In the genomic region with DNA sequence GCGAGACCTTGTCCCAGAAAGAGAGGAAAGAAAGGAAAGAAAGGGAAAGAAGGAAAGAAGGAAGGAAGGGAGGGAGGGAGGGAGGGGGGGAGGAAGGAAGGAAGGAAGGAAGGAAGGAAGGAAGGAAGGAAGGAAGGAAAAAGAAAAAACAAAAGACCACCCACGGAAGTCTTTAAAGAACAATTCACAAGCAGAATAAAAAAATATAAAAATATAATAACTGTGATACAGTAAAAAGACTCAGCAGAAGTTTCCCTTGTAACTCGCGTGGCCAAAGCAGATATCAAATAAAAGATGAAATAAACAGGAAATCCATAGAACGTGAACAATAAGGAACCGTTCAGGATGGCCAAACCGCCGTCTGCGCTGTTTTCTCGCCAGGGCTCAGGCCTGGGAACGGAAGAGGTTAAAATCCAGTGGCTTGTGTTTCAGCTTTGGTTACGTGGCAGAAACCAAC, we compare ENCODE assay signal across 8 cellular contexts. TPM values are rescaled to one million over a fixed set of nuclear protein-coding genes. Genes with fewer than 3 reads are reported as not detected.
DNase-seq lines count a peak whose midpoint lies in the region; ATAC-seq and TF ChIP-seq lines count a peak whose summit lies in the region.

No MANE protein-coding gene starts in this region.

- H3K36me3 Mint-ChIP-seq in naive thymus-derived CD4-positive, alpha-beta T cell: peaks cover 0 to 18% (median 0%) of the 10 kb centered on the region in 5 donors

- no peaks in the 10 kb centered on the region for H3K9me3 ChIP-seq in OCI-LY3 (ENCODE audit: insufficient read depth, low read length)
- H3K9me3 ChIP-seq in naive thymus-derived CD4-positive, alpha-beta T cell (ENCODE audit: control insufficient read depth in 2 of 3, low read length in 3 of 3): no peaks in the 10 kb centered on the region

- peaks cover 0 to 2% (median 0%) of the 10 kb centered on the region in 11 donors for H3K9me3 Mint-ChIP-seq in naive thymus-derived CD4-positive, alpha-beta T cell

- peak overlapping the region; percentile 97 for H3K9ac ChIP-seq in OCI-LY3 (ENCODE audit: low read length)

- peaks cover 67% of the 10 kb centered on the region for H3K4me1 ChIP-seq in OCI-LY3 (ENCODE audit: low read length)
- H3K4me1 ChIP-seq in naive thymus-derived CD4-positive, alpha-beta T cell (ENCODE audit: control insufficient read depth in 2 of 2, insufficient read depth in 2 of 2, low read length in 2 of 2): peaks cover 0 to 8% of the 10 kb centered on the region in 2 donors

- H3K4me3 Mint-ChIP-seq in naive thymus-derived CD4-positive, alpha-beta T cell: peak overlapping the region; percentile 80 to 92 (median 86)

- peak overlapping the region in 4 of 9 donors; percentile 40 to 73 (median 44) for H3K27ac Mint-ChIP-seq in naive thymus-derived CD4-positive, alpha-beta T cell

- peak overlapping the region; percentile 90 for H3K27ac ChIP-seq in OCI-LY3 (ENCODE audit: low read length)
- no peak overlapping the region for H3K27ac ChIP-seq in naive thymus-derived CD4-positive, alpha-beta T cell (ENCODE audit: low read depth, low read length)

- H3K27me3 ChIP-seq in OCI-LY3 (ENCODE audit: low read depth, low read length): no peaks in the 10 kb centered on the region
- no peaks in the 10 kb centered on the region for H3K27me3 ChIP-seq in naive thymus-derived CD4-positive, alpha-beta T cell (ENCODE audit: control insufficient read depth in 2 of 2, insufficient read depth in 2 of 2, low read length in 2 of 2)

- H3K4me3 ChIP-seq in OCI-LY3 (ENCODE audit: low read length): peak overlapping the region; percentile 87
- H3K4me3 ChIP-seq in naive thymus-derived CD4-positive, alpha-beta T cell (ENCODE audit: low read length): peak overlapping the region; percentile 76

- H3K4me2 ChIP-seq in OCI-LY3 (ENCODE audit: low read length): peak overlapping the region; percentile 95

- H3K79me2 ChIP-seq in OCI-LY3 (ENCODE audit: low read length): peaks cover 42% of the 10 kb centered on the region

- intact Hi-C loops in naive thymus-derived CD4-positive, alpha-beta T cell (cut with micrococcal nuclease): loop anchor here (1.0 to 10.0 kb wide), 14 partner anchors 41 to 951 kb away; partner anchors contain the start of genes AFTPH (in 2 of the 2), SPRED2 (in 2 of the 2), ACTR2 (in 1 of the 2) and RAB1A (in 1 of the 2)

- peaks cover 5% of the 10 kb centered on the region for H3K36me3 ChIP-seq in OCI-LY3 (replicated peaks; ENCODE audit: low read depth, low read length)
- H3K36me3 ChIP-seq in naive thymus-derived CD4-positive, alpha-beta T cell (ENCODE audit: control insufficient read depth in 2 of 3, insufficient read depth in 3 of 3, low read length in 3 of 3): no peaks in the 10 kb centered on the region

- H3K4me1 Mint-ChIP-seq in naive thymus-derived CD4-positive, alpha-beta T cell: peaks cover 16 to 59% (median 24%) of the 10 kb centered on the region in 7 donors

- H3K27me3 Mint-ChIP-seq in naive thymus-derived CD4-positive, alpha-beta T cell: peaks cover 0 to 35% (median 4%) of the 10 kb centered on the region in 5 donors

- no peak for TF ChIP-seq CTCF in OCI-LY3 (IDR thresholded peaks at IDR 0.05; ENCODE audit: low read depth, low read length)

- POLR2A ChIA-PET in naive thymus-derived CD4-positive, alpha-beta T cell (lab: Charles Lee): interaction anchor here (1.1 to 1.7 kb wide), 2 partner anchors 68 to 142 kb away, joined by 3 to 7 read pairs; partner anchors contain the start of genes CEP68 and RAB1A

- H4K20me1 ChIP-seq in OCI-LY3 (ENCODE audit: insufficient read depth, low read length): peaks cover 25% of the 10 kb centered on the region

- no peak overlapping the region for H2AFZ ChIP-seq in OCI-LY3 (ENCODE audit: low read depth, low read length)

- DNase-seq in NCI-H2029 (lab: John Stamatoyannopoulos, UW) (peak; percentile 50), NCI-H2029 treated with DMSO at 0.1 percent for 48 hours (lab: John Stamatoyannopoulos, UW) (no peak), dermis microvascular lymphatic vessel endothelial cell (ENCODE audit: low read depth in 2 of 2) (peak; percentile 36 to 95), AG08396 (ENCODE audit: low spot score) (no peak)
- no peak for DNase-seq in naive thymus-derived CD4-positive, alpha-beta T cell

- no peak for ATAC-seq in naive thymus-derived CD4-positive, alpha-beta T cell
- no peak for ATAC-seq in HG03521 (IDR thresholded peaks at IDR 0.05; ENCODE audit: unreplicated experiment)
- ATAC-seq in GM18502 (IDR thresholded peaks at IDR 0.05; ENCODE audit: poor library complexity, unreplicated experiment): no peak

- CTCF ChIA-PET in naive thymus-derived CD4-positive, alpha-beta T cell (lab: Charles Lee): no interaction called here

RNA-seq across cellular contexts. Expression of gene SLC1A4, which starts 1.2 kb away (rescaled TPM):
- total RNA-seq in dermis microvascular lymphatic vessel endothelial cell: 16.3 and 16.6 TPM in 2 replicates
- total RNA-seq in naive thymus-derived CD4-positive, alpha-beta T cell: 10 to 100 TPM in 1 of 5 experiments, 1 to 10 TPM in 4; 1.1 to 34.5 (median 2.2) TPM
- under 1 TPM in 1 of 2 donors, not detected in 1; 0.33 TPM for polyA plus RNA-seq in naive thymus-derived CD4-positive, alpha-beta T cell

Comparison
In these comparisons a context has a peak if more than half of its experiments do, and no peak if none do; other contexts are left out.
1. DNase-seq: peak in NCI-H2029 (single experiment) and dermis microvascular lymphatic vessel endothelial cell (2 of 2); none in NCI-H2029 treated with DMSO at 0.1 percent for 48 hours (single experiment), naive thymus-derived CD4-positive, alpha-beta T cell (0 of 9) and AG08396 (single experiment).